ENCODE assay signal across 23 cellular contexts in genomic region chr12:130016986-130017385, GRCh38.
"Had no signal": no experiment of that assay in that cellular context is flagged by ENCODE, and none has a peak within 500 bp of the region (broad histone marks: within the 10 kb centered on the region; RNA-seq: fewer than 3 reads in every experiment).

No MANE protein-coding gene starts in this region.

- H3K27ac ChIP-seq: brain microvascular endothelial cell, KMS-11, RWPE1 had no signal

- H3K27me3 Mint-ChIP-seq: activated CD8-positive, alpha-beta memory T cell treated with anti-CD3 and anti-CD28 coated beads, Interleukin-2, amount 10 ng/mL, durations not matched to agents 7 days and 5 days had no signal

- H3K9me3 Mint-ChIP-seq: activated naive CD4-positive, alpha-beta T cell treated with anti-CD3 and anti-CD28 coated beads for 36 hours; activated T-cell treated with anti-CD3 and anti-CD28 coated beads, Interleukin-2, amount 50 U/mL, for 24 hours; activated T-helper 1 cell treated with anti-CD3 and anti-CD28 coated beads, Interleukin-12 subunit alpha, Interleukin-12 subunit beta, Interleukin-2, Interleukin-4 antibody, amounts not matched to agents 30 ng/mL and 10 ng/mL and 1 ng/mL, durations not matched to agents 14 hours and 24 hours and 36 hours; T-helper 1 cell treated with Interleukin-12 subunit alpha and Interleukin-12 subunit beta and Interleukin-4 antibody, amounts not matched to agents 30 μg/mL and 1 μg/mL, for 36 hours had no signal

- H3K27me3 ChIP-seq: brain microvascular endothelial cell, MG63 had no signal

- H3K36me3 ChIP-seq: brain microvascular endothelial cell, MG63 had no signal

- H3K36me3 Mint-ChIP-seq: activated CD8-positive, alpha-beta memory T cell treated with anti-CD3 and anti-CD28 coated beads, Interleukin-2, amount 10 ng/mL, durations not matched to agents 7 days and 5 days; activated naive CD8-positive, alpha-beta T cell had no signal

- H3K4me2 ChIP-seq: KMS-11 had no signal

- H3K9me3 ChIP-seq: MG63 had no signal

- ATAC-seq: activated CD4-positive, CD25-positive, alpha-beta regulatory T cell treated with anti-CD3 and anti-CD28 coated beads, Interleukin-2, amount 50 U/mL, for 24 hours; activated CD8-positive, alpha-beta memory T cell treated with anti-CD3 and anti-CD28 coated beads, Interleukin-2, amount 10 ng/mL, durations not matched to agents 7 days and 5 days; Panc1 had no signal

- H3K9ac ChIP-seq: KMS-11 had no signal

- H3K4me3 ChIP-seq: MG63 had no signal

- DNase-seq: activated CD4-positive, alpha-beta T cell treated with anti-CD3 and anti-CD28 coated beads for 4 hours; activated CD8-positive, alpha-beta memory T cell treated with anti-CD3 and anti-CD28 coated beads, Interleukin-2, amount 10 ng/mL, durations not matched to agents 7 days and 5 days; activated gamma-delta T cell; activated naive CD4-positive, alpha-beta T cell treated with anti-CD3 and anti-CD28 coated beads for 36 hours; activated T-cell treated with anti-CD3 and anti-CD28 coated beads, Interleukin-2, amount 50 U/mL, for 24 hours; brain microvascular endothelial cell; MV-4-11; NCI-H1417 treated with DMSO at 0.1 percent for 48 hours; NCI-H1694; NCI-H2029; NCI-H2107; NCI-H2171 treated with DMSO at 0.1 percent for 48 hours; NCI-H226; OCI-M1; Right ventricle myocardium superior had no signal

- H3K4me3 Mint-ChIP-seq: activated CD8-positive, alpha-beta memory T cell treated with anti-CD3 and anti-CD28 coated beads, Interleukin-2, amount 10 ng/mL, durations not matched to agents 7 days and 5 days; activated naive CD4-positive, alpha-beta T cell treated with anti-CD3 and anti-CD28 coated beads for 36 hours; activated naive CD8-positive, alpha-beta T cell; activated T-cell treated with anti-CD3 and anti-CD28 coated beads, Interleukin-2, amount 50 U/mL, for 24 hours; activated T-helper 1 cell treated with anti-CD3 and anti-CD28 coated beads, Interleukin-12 subunit alpha, Interleukin-12 subunit beta, Interleukin-2, Interleukin-4 antibody, amounts not matched to agents 30 ng/mL and 10 ng/mL and 1 ng/mL, durations not matched to agents 14 hours and 24 hours and 36 hours; T-helper 1 cell treated with Interleukin-12 subunit alpha and Interleukin-12 subunit beta and Interleukin-4 antibody, amounts not matched to agents 30 μg/mL and 1 μg/mL, for 36 hours had no signal

- H3K27ac Mint-ChIP-seq: activated CD8-positive, alpha-beta memory T cell treated with anti-CD3 and anti-CD28 coated beads, Interleukin-2, amount 10 ng/mL, durations not matched to agents 7 days and 5 days; activated naive CD4-positive, alpha-beta T cell treated with anti-CD3 and anti-CD28 coated beads for 36 hours; activated naive CD8-positive, alpha-beta T cell; activated T-cell treated with anti-CD3 and anti-CD28 coated beads, Interleukin-2, amount 50 U/mL, for 24 hours; activated T-helper 1 cell treated with anti-CD3 and anti-CD28 coated beads, Interleukin-12 subunit alpha, Interleukin-12 subunit beta, Interleukin-2, Interleukin-4 antibody, amounts not matched to agents 30 ng/mL and 10 ng/mL and 1 ng/mL, durations not matched to agents 14 hours and 24 hours and 36 hours; T-helper 1 cell treated with Interleukin-12 subunit alpha and Interleukin-12 subunit beta and Interleukin-4 antibody, amounts not matched to agents 30 μg/mL and 1 μg/mL, for 36 hours had no signal

- H3K4me1 Mint-ChIP-seq: activated CD8-positive, alpha-beta memory T cell treated with anti-CD3 and anti-CD28 coated beads, Interleukin-2, amount 10 ng/mL, durations not matched to agents 7 days and 5 days had no signal
